Comparison of ENCODE assay signal across 1 cellular context in the genomic region with DNA sequence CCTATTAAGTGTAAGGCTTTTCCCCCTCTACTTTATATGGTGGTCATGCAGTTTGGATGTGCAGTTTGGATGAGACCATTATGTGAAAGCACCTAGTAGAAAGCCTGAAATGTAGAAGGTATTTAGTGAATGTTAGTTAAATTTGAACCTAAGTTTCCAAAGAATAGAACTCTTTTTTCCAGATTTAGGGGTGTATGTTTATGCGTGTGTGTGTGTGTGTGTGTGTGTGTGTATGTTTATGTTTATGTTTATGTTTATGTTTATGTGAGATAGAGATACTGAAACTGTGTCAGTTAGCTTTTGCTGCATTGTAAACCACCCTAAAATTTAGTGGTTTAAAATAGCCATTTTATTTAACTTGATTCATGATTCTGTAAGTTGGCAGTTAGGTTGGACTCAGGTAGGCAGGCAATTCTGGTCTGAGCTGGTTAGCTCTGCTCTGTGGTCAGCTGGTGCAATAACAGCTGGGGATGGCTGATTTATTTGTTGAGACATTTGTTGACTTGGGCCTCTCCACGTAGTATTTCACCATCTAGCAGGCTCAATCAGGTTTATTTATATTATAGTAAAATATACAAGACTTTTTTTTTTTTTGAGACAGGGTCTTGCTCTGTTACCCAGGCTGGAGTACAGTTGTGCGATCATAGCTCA.
TF ChIP-seq lines count a peak whose summit lies in the region.

No MANE protein-coding gene starts in this region.

TF ChIP-seq in WTC11, 78 proteins besides CTCF, POLR2A, EP300 and RAD21 (continued from another document):
- TF ChIP-seq, protein P1, sequence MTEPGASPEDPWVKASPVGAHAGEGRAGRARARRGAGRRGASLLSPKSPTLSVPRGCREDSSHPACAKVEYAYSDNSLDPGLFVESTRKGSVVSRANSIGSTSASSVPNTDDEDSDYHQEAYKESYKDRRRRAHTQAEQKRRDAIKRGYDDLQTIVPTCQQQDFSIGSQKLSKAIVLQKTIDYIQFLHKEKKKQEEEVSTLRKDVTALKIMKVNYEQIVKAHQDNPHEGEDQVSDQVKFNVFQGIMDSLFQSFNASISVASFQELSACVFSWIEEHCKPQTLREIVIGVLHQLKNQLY (CRISPR knock-in tag; IDR thresholded peaks at IDR 0.05), result no peak
- TF ChIP-seq ELF4 (CRISPR knock-in tag; IDR thresholded peaks at IDR 0.05; ENCODE audit: low read depth) (no peak), ZNF219 (CRISPR knock-in tag; IDR thresholded peaks at IDR 0.05; ENCODE audit: borderline replicate concordance) (no peak), HMGA2 (CRISPR knock-in tag; IDR thresholded peaks at IDR 0.05) (no peak)
- TF ChIP-seq, protein P2, sequence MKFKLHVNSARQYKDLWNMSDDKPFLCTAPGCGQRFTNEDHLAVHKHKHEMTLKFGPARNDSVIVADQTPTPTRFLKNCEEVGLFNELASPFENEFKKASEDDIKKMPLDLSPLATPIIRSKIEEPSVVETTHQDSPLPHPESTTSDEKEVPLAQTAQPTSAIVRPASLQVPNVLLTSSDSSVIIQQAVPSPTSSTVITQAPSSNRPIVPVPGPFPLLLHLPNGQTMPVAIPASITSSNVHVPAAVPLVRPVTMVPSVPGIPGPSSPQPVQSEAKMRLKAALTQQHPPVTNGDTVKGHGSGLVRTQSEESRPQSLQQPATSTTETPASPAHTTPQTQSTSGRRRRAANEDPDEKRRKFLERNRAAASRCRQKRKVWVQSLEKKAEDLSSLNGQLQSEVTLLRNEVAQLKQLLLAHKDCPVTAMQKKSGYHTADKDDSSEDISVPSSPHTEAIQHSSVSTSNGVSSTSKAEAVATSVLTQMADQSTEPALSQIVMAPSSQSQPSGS (CRISPR knock-in tag; IDR thresholded peaks at IDR 0.05; ENCODE audit: borderline replicate concordance, low read depth), result no peak
